ENCODE assay signal across 18 cellular contexts in the genomic region with DNA sequence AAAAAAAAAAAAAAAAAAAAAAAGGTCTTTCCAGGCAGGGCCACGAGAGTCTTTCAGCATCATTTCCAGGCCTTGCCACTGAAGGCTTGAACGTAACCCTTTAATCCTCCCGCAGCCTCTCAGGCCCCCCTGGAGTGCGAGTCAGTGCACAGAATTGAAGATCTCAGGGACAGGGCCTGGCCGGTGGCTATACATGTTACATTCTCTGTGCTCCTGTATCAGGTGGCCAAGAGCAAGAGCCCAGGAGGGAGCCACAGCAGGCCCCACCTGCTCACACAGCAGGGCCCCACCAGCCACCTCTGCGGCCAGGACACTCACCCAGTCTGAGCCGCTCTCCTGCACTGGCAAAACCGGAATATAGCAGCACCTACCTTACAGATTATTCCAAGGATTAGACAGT. TPM values are rescaled to one million over a fixed set of nuclear protein-coding genes. Genes with fewer than 3 reads are reported as not detected.
DNase-seq lines count a peak whose midpoint lies in the region; ATAC-seq, FAIRE-seq and TF ChIP-seq lines count a peak whose summit lies in the region.
"Had no signal": no experiment of that assay in that cellular context is flagged by ENCODE, and none has a peak within 500 bp of the region (broad histone marks: within the 10 kb centered on the region; RNA-seq: fewer than 3 reads in every experiment).

No MANE protein-coding gene starts in this region.

- H3K27ac ChIP-seq in WERI-Rb-1: peak overlapping the region; percentile 60
- H3K27ac ChIP-seq: BLaER1 treated with 17β-estradiol and CSF1 and Interleukin-3, amounts not matched to agents 10 nM and 100 nM; HL-60; Peyer's patch had no signal

- H3K4me3 ChIP-seq in WERI-Rb-1 (ENCODE audit: low read depth, low read length): peak overlapping the region; percentile 16; the same call in 1 of the 2 replicates
- no peak overlapping the region for H3K4me3 ChIP-seq in MG63
- H3K4me3 ChIP-seq: BLaER1 treated with 17β-estradiol and CSF1 and Interleukin-3, amounts not matched to agents 10 nM and 100 nM; HAP-1; Peyer's patch had no signal

- H3K27me3 ChIP-seq in WERI-Rb-1 (ENCODE audit: insufficient read depth, low read depth, severe bottlenecking) (no peaks in the 10 kb centered on the region), MG63 (no peaks in the 10 kb centered on the region)
- H3K27me3 ChIP-seq: BLaER1 treated with 17β-estradiol and CSF1 and Interleukin-3, amounts not matched to agents 10 nM and 100 nM; Peyer's patch had no signal

- no peak for FAIRE-seq in D721Med (lab: Jason Lieb, UNC)
- FAIRE-seq: G401.6 had no signal

- H3K36me3 ChIP-seq in WERI-Rb-1 (no peaks in the 10 kb centered on the region), MG63 (no peaks in the 10 kb centered on the region)
- H3K36me3 ChIP-seq: BLaER1 treated with 17β-estradiol and CSF1 and Interleukin-3, amounts not matched to agents 10 nM and 100 nM; HAP-1; Peyer's patch had no signal

- intact Hi-C loops in left ventricle myocardium superior (cut with micrococcal nuclease): no loop called here

- H3K9me3 ChIP-seq in WERI-Rb-1 (ENCODE audit: severe bottlenecking) (no peaks in the 10 kb centered on the region), MG63 (no peaks in the 10 kb centered on the region)
- H3K9me3 ChIP-seq: HAP-1, Peyer's patch had no signal

- TF ChIP-seq CTCF in D721Med (IDR thresholded peaks at IDR 0.05; ENCODE audit: insufficient read depth, missing control alignments): no peak
- TF ChIP-seq CTCF in WERI-Rb-1 (IDR thresholded peaks at IDR 0.05; ENCODE audit: low read depth, low read length): no peak

- no peak for ATAC-seq in GM19395 (IDR thresholded peaks at IDR 0.05; ENCODE audit: unreplicated experiment)
- ATAC-seq in left ventricle myocardium superior: no peak
- ATAC-seq: CD8-positive, alpha-beta T cell; Right ventricle myocardium inferior had no signal

- DNase-seq in COLO668 (lab: John Stamatoyannopoulos, UW; ENCODE audit: unreplicated experiment) (peak; percentile 95), D721Med (ENCODE audit: insufficient read length, low spot score) (peak; percentile 33), NCI-H345 (lab: John Stamatoyannopoulos, UW) (peak; percentile 68), WERI-Rb-1 (peak; percentile 93), MG63 (no peak), left ventricle myocardium superior (no peak)
- DNase-seq: CD8-positive, alpha-beta T cell; Kasumi-1; NCI-H2029 treated with DMSO at 0.1 percent for 48 hours; NCI-H524 treated with DMSO at 0.1 percent for 48 hours; Peyer's patch; SW 1271 had no signal

RNA-seq across cellular contexts. Expression of a gene that starts 34.1 kb away (rescaled TPM):
- total RNA-seq in MG63 (2014; rRNA removed; shearing (Covaris generic); ENCODE audit: low replicate concordance): 16.6 and 23.9 TPM in 2 replicates
- total RNA-seq in left ventricle myocardium superior: 3.8 TPM

Comparison
In these comparisons a context has a peak if more than half of its experiments do, and no peak if none do; other contexts are left out.
1. DNase-seq: peak in COLO668 (single experiment), D721Med (single experiment), NCI-H345 (single experiment) and WERI-Rb-1 (single experiment); none in MG63 (single experiment) and left ventricle myocardium superior (single experiment).